Comparison of ENCODE assay signal across 12 cellular contexts in the genomic region with DNA sequence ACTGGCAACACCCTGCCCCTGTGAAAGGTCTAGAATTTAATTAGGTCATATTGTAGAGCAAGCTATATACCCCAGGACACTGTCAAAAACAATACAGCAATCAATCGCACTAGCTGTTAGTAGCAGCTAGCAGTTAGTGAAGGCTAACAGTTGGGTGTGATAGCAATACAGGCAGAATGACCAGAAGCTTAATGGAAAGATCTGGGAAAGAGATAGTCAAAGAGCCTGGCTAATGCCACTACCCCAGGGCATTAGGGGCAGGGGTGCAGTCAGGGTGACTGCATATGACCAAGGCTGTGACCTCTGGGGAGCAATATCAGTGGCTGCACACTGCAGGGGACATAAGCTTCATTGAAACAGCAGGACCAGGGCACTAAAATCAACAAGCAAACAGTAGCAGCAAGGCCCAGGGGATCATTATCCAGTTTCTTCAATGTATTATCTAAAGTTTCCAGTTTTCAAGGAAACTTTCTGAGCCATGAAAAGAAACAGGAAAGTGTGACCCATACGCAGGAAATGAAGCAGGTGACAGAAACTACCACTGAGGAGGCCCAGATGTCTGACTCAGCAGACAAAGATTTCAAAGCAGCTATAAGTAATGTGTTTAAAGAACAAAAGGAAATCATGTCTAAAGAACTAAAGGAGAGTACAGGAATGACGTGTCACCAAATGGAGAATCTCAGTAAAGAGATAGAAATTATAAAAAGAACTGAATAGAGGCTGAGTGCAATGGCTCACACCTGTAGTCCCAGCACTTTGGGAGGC.
DNase-seq lines count a peak whose midpoint lies in the region; ATAC-seq and TF ChIP-seq lines count a peak whose summit lies in the region.
"Had no signal": no experiment of that assay in that cellular context is flagged by ENCODE, and none has a peak within 500 bp of the region (broad histone marks: within the 10 kb centered on the region; RNA-seq: fewer than 3 reads in every experiment).

No MANE protein-coding gene starts in this region.

- no peak for TF ChIP-seq CTCF in fibroblast of the aortic adventitia (IDR thresholded peaks at IDR 0.05; ENCODE audit: insufficient read depth, low read length)

- H3K9me3 Mint-ChIP-seq in activated naive CD4-positive, alpha-beta T cell treated with anti-CD3 and anti-CD28 coated beads, Interleukin-2, amount 10 ng/mL, durations not matched to agents 7 days and 5 days, result peaks cover 18% of the 10 kb centered on the region
- H3K9me3 Mint-ChIP-seq in activated CD8-positive, alpha-beta T cell treated with anti-CD3 and anti-CD28 coated beads, Interleukin-2, amount 10 ng/mL, durations not matched to agents 7 days and 5 days (ENCODE audit: insufficient read depth), result peaks cover 9% of the 10 kb centered on the region
- H3K9me3 Mint-ChIP-seq in immature natural killer cell, result peaks cover 0 to 2% (median 0%) of the 10 kb centered on the region in 6 donors
- H3K9me3 Mint-ChIP-seq: dendritic cell treated with granulocyte-macrophage colony-stimulating factor and Interleukin-4, amounts not matched to agents 40 ng/mL and 50 ng/mL, for 4 days had no signal

- POLR2A ChIA-PET in activated CD8-positive, alpha-beta T cell treated with anti-CD3 and anti-CD28 coated beads, Interleukin-2, amount 10 ng/mL, durations not matched to agents 7 days and 5 days (lab: Charles Lee), result interaction anchor here (0.6 kb wide), 1 partner anchor 283 kb away, joined by 3 read pairs; the partner anchor contains the start of gene ZNF354B

- peak; percentile 27 for DNase-seq in activated naive CD4-positive, alpha-beta T cell treated with anti-CD3 and anti-CD28 coated beads, Interleukin-2, amount 10 ng/mL, durations not matched to agents 7 days and 5 days
- DNase-seq in activated naive CD4-positive, alpha-beta T cell (lab: John Stamatoyannopoulos, UW), result no peak
- peak; percentile 46 for DNase-seq in activated CD8-positive, alpha-beta T cell treated with anti-CD3 and anti-CD28 coated beads, Interleukin-2, amount 10 ng/mL, durations not matched to agents 7 days and 5 days
- DNase-seq in fibroblast of the aortic adventitia (ENCODE audit: low read depth), result peak; percentile 71
- peak; percentile 30 for DNase-seq in stromal cell of bone marrow (ENCODE audit: low read depth)
- DNase-seq in immature natural killer cell, result no peak
- DNase-seq in foreskin melanocyte, result no peak
- no peak for DNase-seq in NCI-H1092 (lab: John Stamatoyannopoulos, UW)
- DNase-seq: NCI-H1694 treated with DMSO at 0.1 percent for 48 hours had no signal

- CTCF ChIA-PET in activated naive CD4-positive, alpha-beta T cell treated with anti-CD3 and anti-CD28 coated beads, Interleukin-2, amount 10 ng/mL, durations not matched to agents 7 days and 5 days (lab: Charles Lee), result interaction anchor here (1.0 kb wide), 1 partner anchor 24 kb away, joined by 4 read pairs; no protein-coding TSS in a partner anchor
- CTCF ChIA-PET in activated CD8-positive, alpha-beta T cell treated with anti-CD3 and anti-CD28 coated beads, Interleukin-2, amount 10 ng/mL, durations not matched to agents 7 days and 5 days (lab: Charles Lee), result interaction anchor here (1.5 kb wide), 1 partner anchor 25 kb away, joined by 3 read pairs; no protein-coding TSS in a partner anchor

- peaks cover 2% of the 10 kb centered on the region for H3K36me3 Mint-ChIP-seq in activated naive CD4-positive, alpha-beta T cell treated with anti-CD3 and anti-CD28 coated beads, Interleukin-2, amount 10 ng/mL, durations not matched to agents 7 days and 5 days
- peaks cover 3% of the 10 kb centered on the region for H3K36me3 Mint-ChIP-seq in activated CD8-positive, alpha-beta T cell treated with anti-CD3 and anti-CD28 coated beads, Interleukin-2, amount 10 ng/mL, durations not matched to agents 7 days and 5 days (ENCODE audit: low read depth)
- H3K36me3 Mint-ChIP-seq in immature natural killer cell, result no peaks in the 10 kb centered on the region

- no peaks in the 10 kb centered on the region for H3K27me3 Mint-ChIP-seq in activated naive CD4-positive, alpha-beta T cell treated with anti-CD3 and anti-CD28 coated beads, Interleukin-2, amount 10 ng/mL, durations not matched to agents 7 days and 5 days
- no peaks in the 10 kb centered on the region for H3K27me3 Mint-ChIP-seq in activated CD8-positive, alpha-beta T cell treated with anti-CD3 and anti-CD28 coated beads, Interleukin-2, amount 10 ng/mL, durations not matched to agents 7 days and 5 days (ENCODE audit: low read depth)
- no peaks in the 10 kb centered on the region for H3K27me3 Mint-ChIP-seq in immature natural killer cell (ENCODE audit: low read depth in 3 of 3)
- H3K27me3 Mint-ChIP-seq: dendritic cell treated with granulocyte-macrophage colony-stimulating factor and Interleukin-4, amounts not matched to agents 40 ng/mL and 50 ng/mL, for 4 days had no signal

- ATAC-seq in activated CD8-positive, alpha-beta T cell treated with anti-CD3 and anti-CD28 coated beads, Interleukin-2, amount 10 ng/mL, durations not matched to agents 7 days and 5 days, result peak; percentile 68
- ATAC-seq: Panc1 had no signal

- no peak overlapping the region for H3K4me3 Mint-ChIP-seq in activated naive CD4-positive, alpha-beta T cell treated with anti-CD3 and anti-CD28 coated beads, Interleukin-2, amount 10 ng/mL, durations not matched to agents 7 days and 5 days
- no peak overlapping the region for H3K4me3 Mint-ChIP-seq in activated CD8-positive, alpha-beta T cell treated with anti-CD3 and anti-CD28 coated beads, Interleukin-2, amount 10 ng/mL, durations not matched to agents 7 days and 5 days
- H3K4me3 Mint-ChIP-seq in immature natural killer cell, result no peak overlapping the region
- H3K4me3 Mint-ChIP-seq: dendritic cell treated with granulocyte-macrophage colony-stimulating factor and Interleukin-4, amounts not matched to agents 40 ng/mL and 50 ng/mL, for 4 days had no signal

- H3K27ac Mint-ChIP-seq in activated naive CD4-positive, alpha-beta T cell treated with anti-CD3 and anti-CD28 coated beads, Interleukin-2, amount 10 ng/mL, durations not matched to agents 7 days and 5 days, result peak overlapping the region; percentile 55
- H3K27ac Mint-ChIP-seq in activated CD8-positive, alpha-beta T cell treated with anti-CD3 and anti-CD28 coated beads, Interleukin-2, amount 10 ng/mL, durations not matched to agents 7 days and 5 days, result peak overlapping the region; percentile 51
- H3K27ac Mint-ChIP-seq in immature natural killer cell, result no peak overlapping the region
- H3K27ac Mint-ChIP-seq: dendritic cell treated with granulocyte-macrophage colony-stimulating factor and Interleukin-4, amounts not matched to agents 40 ng/mL and 50 ng/mL, for 4 days had no signal

- no peak overlapping the region for H3K4me3 ChIP-seq in fibroblast of the aortic adventitia (ENCODE audit: low read depth, low read length)
- H3K4me3 ChIP-seq: psoas muscle had no signal

- peaks cover 22% of the 10 kb centered on the region for H3K4me1 Mint-ChIP-seq in activated naive CD4-positive, alpha-beta T cell treated with anti-CD3 and anti-CD28 coated beads, Interleukin-2, amount 10 ng/mL, durations not matched to agents 7 days and 5 days
- peaks cover 18% of the 10 kb centered on the region for H3K4me1 Mint-ChIP-seq in activated CD8-positive, alpha-beta T cell treated with anti-CD3 and anti-CD28 coated beads, Interleukin-2, amount 10 ng/mL, durations not matched to agents 7 days and 5 days (ENCODE audit: low read depth)
- no peaks in the 10 kb centered on the region for H3K4me1 Mint-ChIP-seq in immature natural killer cell

Comparison
In these comparisons a context has a peak if more than half of its experiments do, and no peak if none do; other contexts are left out.
1. DNase-seq: peak in activated naive CD4-positive, alpha-beta T cell treated with anti-CD3 and anti-CD28 coated beads, Interleukin-2, amount 10 ng/mL, durations not matched to agents 7 days and 5 days (single experiment), activated CD8-positive, alpha-beta T cell treated with anti-CD3 and anti-CD28 coated beads, Interleukin-2, amount 10 ng/mL, durations not matched to agents 7 days and 5 days (single experiment), fibroblast of the aortic adventitia (single experiment) and stromal cell of bone marrow (single experiment); none in activated naive CD4-positive, alpha-beta T cell (0 of 4), immature natural killer cell (0 of 3), foreskin melanocyte (single experiment) and NCI-H1092 (single experiment).
2. H3K27ac Mint-ChIP-seq: peak in activated naive CD4-positive, alpha-beta T cell treated with anti-CD3 and anti-CD28 coated beads, Interleukin-2, amount 10 ng/mL, durations not matched to agents 7 days and 5 days (single experiment) and activated CD8-positive, alpha-beta T cell treated with anti-CD3 and anti-CD28 coated beads, Interleukin-2, amount 10 ng/mL, durations not matched to agents 7 days and 5 days (single experiment); none in immature natural killer cell (0 of 6).